In genomic region chr3:80190051-80190450, GRCh38 we compare ENCODE assay signal across 15 cellular contexts.
A peak's percentile ranks its signal among the peaks of the same experiment; 100 is the strongest.
DNase-seq lines count a peak whose midpoint lies in the region; ATAC-seq and TF ChIP-seq lines count a peak whose summit lies in the region.
"Had no signal": no experiment of that assay in that cellular context is flagged by ENCODE, and none has a peak within 500 bp of the region (broad histone marks: within the 10 kb centered on the region; RNA-seq: fewer than 3 reads in every experiment).

No MANE protein-coding gene starts in this region.

- peak overlapping the region; percentile 28; the same call in 1 of the 2 replicates for H3K4me3 ChIP-seq in PC-3 (ENCODE audit: low read length)
- H3K4me3 ChIP-seq: spleen had no signal

- no peaks in the 10 kb centered on the region for H3K27me3 ChIP-seq in PC-3 (ENCODE audit: low read length)
- H3K27me3 ChIP-seq: spleen had no signal

- H3K27ac Mint-ChIP-seq in mesothelial cell of epicardium: peak overlapping the region; percentile 6
- H3K27ac Mint-ChIP-seq: memory B cell; stimulated activated memory B cell treated with anti-CD40 and anti-IgM and Interleukin-4, amounts not matched to agents 10 μg/mL and 1 μg/mL and 100 μg/mL, for 72 hours had no signal

- no peak for TF ChIP-seq CTCF in PC-3 (conservative IDR thresholded peaks at IDR 0.05; ENCODE audit: low read depth, low read length)
- TF ChIP-seq CTCF in mesothelial cell of epicardium (IDR thresholded peaks at IDR 0.05; ENCODE audit: unreplicated experiment): no peak

- no peaks in the 10 kb centered on the region for H3K79me2 ChIP-seq in PC-3 (ENCODE audit: low read length)

- peak overlapping the region; percentile 45; the same call in 1 of the 2 replicates for H3K9ac ChIP-seq in PC-3 (ENCODE audit: low read length)

- ATAC-seq in PC-3 (peak; percentile 67), HG03280 (IDR thresholded peaks at IDR 0.05; ENCODE audit: unreplicated experiment) (no peak), HG03159 (IDR thresholded peaks at IDR 0.05; ENCODE audit: unreplicated experiment) (no peak)
- ATAC-seq: stimulated activated memory B cell treated with anti-CD40 and anti-IgM and Interleukin-4, amounts not matched to agents 10 μg/mL and 1 μg/mL and 100 μg/mL, for 72 hours had no signal

- intact Hi-C loops in PC-3 (cut with micrococcal nuclease): loop anchor here (1.0 to 10.0 kb wide), 11 partner anchors 78 to 668 kb away; no protein-coding TSS in a partner anchor

- H3K36me3 ChIP-seq in PC-3 (ENCODE audit: low read depth, low read length): no peaks in the 10 kb centered on the region
- H3K36me3 ChIP-seq: spleen had no signal

- no peaks in the 10 kb centered on the region for H3K9me3 Mint-ChIP-seq in mesothelial cell of epicardium

- no peaks in the 10 kb centered on the region for H3K9me2 ChIP-seq in PC-3 (replicated peaks; ENCODE audit: low read length)

- H4K20me1 ChIP-seq in PC-3 (ENCODE audit: low read length): no peaks in the 10 kb centered on the region

- DNase-seq in Daoy (ENCODE audit: low read depth): peak; percentile 47
- DNase-seq in PC-3: peak; percentile 99
- DNase-seq in dermis microvascular lymphatic vessel endothelial cell (ENCODE audit: low read depth in 2 of 2): peak; percentile 74 to 98
- DNase-seq in mesothelial cell of epicardium (ENCODE audit: low spot score in 2 of 2, unreplicated experiment in 2 of 2): no peak
- no peak for DNase-seq in activated CD8-positive, alpha-beta memory T cell treated with anti-CD3 and anti-CD28 coated beads, Interleukin-2, amount 50 U/mL, for 4 hours
- DNase-seq in activated gamma-delta T cell (lab: John Stamatoyannopoulos, UW): no peak
- DNase-seq: activated gamma-delta T cell treated with Interleukin-2 at 50 U/mL for 16 hours; Caco-2; effector CD4-positive, alpha-beta T cell; NCI-H1105 treated with DMSO at 0.1 percent for 48 hours; spleen had no signal

- no TSS peak for BruUV-seq in PC-3 (replicated peaks; lab: Mats Ljungman, UMichigan)

- H3K27me3 Mint-ChIP-seq in mesothelial cell of epicardium (ENCODE audit: low read depth): no peaks in the 10 kb centered on the region
- H3K27me3 Mint-ChIP-seq: memory B cell; stimulated activated memory B cell treated with anti-CD40 and anti-IgM and Interleukin-4, amounts not matched to agents 10 μg/mL and 1 μg/mL and 100 μg/mL, for 72 hours had no signal

- no peaks in the 10 kb centered on the region for H3K9me3 ChIP-seq in PC-3 (ENCODE audit: low read length)
- H3K9me3 ChIP-seq: Caco-2 had no signal

- CTCF ChIA-PET in PC-3 (lab: Charles Lee): interaction anchor here (0.7 kb wide), 1 partner anchor 518 kb away, joined by 3 read pairs; no protein-coding TSS in a partner anchor

- POLR2A ChIA-PET in PC-3 (lab: Charles Lee; ENCODE audit: unreplicated experiment): no interaction called here

- no peaks in the 10 kb centered on the region for H3K36me3 Mint-ChIP-seq in mesothelial cell of epicardium
- H3K36me3 Mint-ChIP-seq: memory B cell; stimulated activated memory B cell treated with anti-CD40 and anti-IgM and Interleukin-4, amounts not matched to agents 10 μg/mL and 1 μg/mL and 100 μg/mL, for 72 hours had no signal

- no peak overlapping the region for H2AFZ ChIP-seq in PC-3 (ENCODE audit: low read length)

- H3K27ac ChIP-seq in PC-3 (ENCODE audit: low read length): peak overlapping the region; percentile 75
- H3K27ac ChIP-seq: spleen had no signal

- peaks cover 19% of the 10 kb centered on the region for H3K4me1 Mint-ChIP-seq in mesothelial cell of epicardium
- H3K4me1 Mint-ChIP-seq: memory B cell; stimulated activated memory B cell treated with anti-CD40 and anti-IgM and Interleukin-4, amounts not matched to agents 10 μg/mL and 1 μg/mL and 100 μg/mL, for 72 hours had no signal

- peak overlapping the region; percentile 76 for H3K4me2 ChIP-seq in PC-3 (ENCODE audit: low read length)

- no peak overlapping the region for H3K4me3 Mint-ChIP-seq in mesothelial cell of epicardium
- H3K4me3 Mint-ChIP-seq: memory B cell; stimulated activated memory B cell treated with anti-CD40 and anti-IgM and Interleukin-4, amounts not matched to agents 10 μg/mL and 1 μg/mL and 100 μg/mL, for 72 hours had no signal

- H3F3A ChIP-seq in PC-3 (ENCODE audit: low read length, unreplicated experiment): no peaks in the 10 kb centered on the region

- H3K4me1 ChIP-seq in PC-3 (ENCODE audit: insufficient read depth, low read length): peaks cover 59% of the 10 kb centered on the region
- H3K4me1 ChIP-seq: Caco-2, spleen had no signal

Comparison
In these comparisons a context has a peak if more than half of its experiments do, and no peak if none do; other contexts are left out.
1. DNase-seq: peak in Daoy (single experiment), PC-3 (single experiment) and dermis microvascular lymphatic vessel endothelial cell (2 of 2); none in mesothelial cell of epicardium (0 of 2), activated CD8-positive, alpha-beta memory T cell treated with anti-CD3 and anti-CD28 coated beads, Interleukin-2, amount 50 U/mL, for 4 hours (single experiment) and activated gamma-delta T cell (single experiment).